ENCODE assay signal across 26 cellular contexts in genomic region chr1:209863766-209864485, GRCh38. TPM values are rescaled to one million over a fixed set of nuclear protein-coding genes. Genes with fewer than 3 reads are reported as not detected.
DNase-seq lines count a peak whose midpoint lies in the region; ATAC-seq, FAIRE-seq and TF ChIP-seq lines count a peak whose summit lies in the region.
"Had no signal": no experiment of that assay in that cellular context is flagged by ENCODE, and none has a peak within 500 bp of the region (broad histone marks: within the 10 kb centered on the region; RNA-seq: fewer than 3 reads in every experiment).

No MANE protein-coding gene starts in this region.

- no peak overlapping the region for H3K4me2 ChIP-seq in SK-N-SH
- H3K4me2 ChIP-seq: A549 had no signal

- no peak for DNase-seq in SK-N-SH
- peak; percentile 38 for DNase-seq in SK-MEL-5 (ENCODE audit: low read depth, low spot score)
- peak; percentile 75 for DNase-seq in islet precursor cell
- DNase-seq in type B pancreatic cell (ENCODE audit: extremely low spot score, unreplicated experiment), result no peak
- no peak for DNase-seq in H54 (ENCODE audit: insufficient read length, low spot score)
- no peak for DNase-seq in NCI-H128 (lab: John Stamatoyannopoulos, UW; ENCODE audit: unreplicated experiment)
- DNase-seq in GM03348 (ENCODE audit: low spot score), result no peak
- DNase-seq: activated CD4-positive, CD25-positive, alpha-beta regulatory T cell; activated naive CD4-positive, alpha-beta T cell treated with anti-CD3 and anti-CD28 coated beads, Interleukin-2, amount 10 ng/mL, durations not matched to agents 7 days and 5 days; amniotic stem cell; CD8-positive, alpha-beta T cell; DMS53; effector CD8-positive, alpha-beta T cell; foreskin fibroblast; GDM1; heart right ventricle; KBM-7; NCI-H1417 treated with DMSO at 0.1 percent for 48 hours; NK-92 treated with Interleukin-12 subunit alpha and Interleukin-12 subunit beta, amount 100 ng/mL, for 24 hours; psoas muscle; SIG-M5; stimulated activated naive CD8-positive, alpha-beta T cell treated with anti-CD3 and anti-CD28 coated beads, Interleukin-15, Interleukin-2, amounts not matched to agents 100 U/mL and 50 U/mL, for 24 hours had no signal

- peak overlapping the region; percentile 18 for H3K4me3 Mint-ChIP-seq in type B pancreatic cell
- H3K4me3 Mint-ChIP-seq: activated naive CD4-positive, alpha-beta T cell treated with anti-CD3 and anti-CD28 coated beads, Interleukin-2, amount 10 ng/mL, durations not matched to agents 7 days and 5 days; CD8-positive, alpha-beta T cell had no signal

- in situ Hi-C loops in SK-MEL-5 (cut with HindIII; ENCODE audit: low pct_unique_long_range_greater_than_20kb, low sequenced_read_pairs), result no loop called here

- H3K27me3 ChIP-seq in SK-N-SH (ENCODE audit: insufficient read depth), result no peaks in the 10 kb centered on the region

- no peaks in the 10 kb centered on the region for H3K79me2 ChIP-seq in SK-N-SH (ENCODE audit: insufficient read depth)

- H3K36me3 Mint-ChIP-seq in type B pancreatic cell, result no peaks in the 10 kb centered on the region
- H3K36me3 Mint-ChIP-seq: activated naive CD4-positive, alpha-beta T cell treated with anti-CD3 and anti-CD28 coated beads, Interleukin-2, amount 10 ng/mL, durations not matched to agents 7 days and 5 days; CD8-positive, alpha-beta T cell had no signal

- no peaks in the 10 kb centered on the region for H3K9me2 ChIP-seq in SK-N-SH

- no peak for TF ChIP-seq EP300 in SK-N-SH (IDR thresholded peaks at IDR 0.05; ENCODE audit: borderline replicate concordance in 1 of 2, low read depth in 1 of 2, low read length in 1 of 2)

- H3K27ac Mint-ChIP-seq in type B pancreatic cell, result no peak overlapping the region
- H3K27ac Mint-ChIP-seq: activated naive CD4-positive, alpha-beta T cell treated with anti-CD3 and anti-CD28 coated beads, Interleukin-2, amount 10 ng/mL, durations not matched to agents 7 days and 5 days; CD8-positive, alpha-beta T cell had no signal

- FAIRE-seq in H54 (lab: Jason Lieb, UNC), result no peak
- FAIRE-seq: A549, colon had no signal

- peaks cover 25% of the 10 kb centered on the region for H3K27me3 Mint-ChIP-seq in type B pancreatic cell

- TF ChIP-seq CTCF in SK-N-SH (IDR thresholded peaks at IDR 0.05), result no peak
- TF ChIP-seq CTCF in type B pancreatic cell (conservative IDR thresholded peaks at IDR 0.05), result no peak

- whole genome bisulfite sequencing in SK-N-SH (ENCODE audit: low lambda C conversion rate), result 82% methylated on average over 4 of the region's 4 CpGs

- H3K4me1 Mint-ChIP-seq in type B pancreatic cell (ENCODE audit: unreplicated experiment), result peaks cover 21% of the 10 kb centered on the region
- H3K4me1 Mint-ChIP-seq: activated naive CD4-positive, alpha-beta T cell treated with anti-CD3 and anti-CD28 coated beads, Interleukin-2, amount 10 ng/mL, durations not matched to agents 7 days and 5 days had no signal

- no peak overlapping the region for H3K9ac ChIP-seq in SK-N-SH

- H2AFZ ChIP-seq in SK-N-SH (ENCODE audit: low read depth), result no peak overlapping the region

- H3K9me3 Mint-ChIP-seq in type B pancreatic cell, result peaks cover 12% of the 10 kb centered on the region
- H3K9me3 Mint-ChIP-seq: activated naive CD4-positive, alpha-beta T cell treated with anti-CD3 and anti-CD28 coated beads, Interleukin-2, amount 10 ng/mL, durations not matched to agents 7 days and 5 days had no signal

- no peaks in the 10 kb centered on the region for H4K20me1 ChIP-seq in SK-N-SH (ENCODE audit: insufficient read depth)

- POLR2A ChIA-PET in SK-N-SH (lab: Yijun Ruan, JAX), result no interaction called here

- H3K4me1 ChIP-seq in SK-N-SH (ENCODE audit: control insufficient read depth in 1 of 2, insufficient read depth in 2 of 2, low read depth in 1 of 2, low read length in 1 of 2), result peaks cover 13 to 15% of the 10 kb centered on the region in 2 experiments
- H3K4me1 ChIP-seq: heart right ventricle, psoas muscle had no signal

- ATAC-seq in SK-N-SH treated with all-trans-retinoic acid at 6 μM for 48 hours, result no peak
- ATAC-seq: A549; CD8-positive, alpha-beta T cell; heart right ventricle; PC-3; psoas muscle; stimulated activated naive CD8-positive, alpha-beta T cell treated with anti-CD3 and anti-CD28 coated beads, Interleukin-15, Interleukin-2, amounts not matched to agents 100 U/mL and 50 U/mL, for 24 hours had no signal

- CTCF ChIA-PET in SK-N-SH (lab: Yijun Ruan, JAX), result interaction anchor here (0.6 to 19.7 kb wide), 8 partner anchors 10 to 448 kb away, joined by 3 to 317 read pairs (median 6); no protein-coding TSS in a partner anchor

- H3K4me3 ChIP-seq in SK-N-SH (ENCODE audit: low read depth in 2 of 2, low read length in 1 of 2), result no peak overlapping the region
- H3K4me3 ChIP-seq: A549, heart right ventricle, psoas muscle had no signal

- TF ChIP-seq POLR2A in H54 (IDR thresholded peaks at IDR 0.05; ENCODE audit: low read depth, low read length), result no peak

- H3K27ac ChIP-seq in SK-N-SH (ENCODE audit: low read depth in 2 of 2, low read length in 1 of 2), result no peak overlapping the region
- H3K27ac ChIP-seq: A549, heart right ventricle, psoas muscle had no signal

- H3K36me3 ChIP-seq in SK-N-SH (replicated peaks in 1 of 2; ENCODE audit: control insufficient read depth in 1 of 2, insufficient read depth in 2 of 2, low read length in 1 of 2), result no peaks in the 10 kb centered on the region
- H3K36me3 ChIP-seq: heart right ventricle had no signal

- H3F3A ChIP-seq in SK-N-SH (replicated peaks; ENCODE audit: insufficient read depth), result peaks cover 5% of the 10 kb centered on the region

- no peaks in the 10 kb centered on the region for H3K9me3 ChIP-seq in SK-N-SH
- H3K9me3 ChIP-seq: A549, psoas muscle had no signal

- no peak for TF ChIP-seq RAD21 in SK-N-SH (IDR thresholded peaks at IDR 0.05; ENCODE audit: low read length)

TF ChIP-seq in SK-N-SH, 30 proteins besides CTCF, POLR2A, EP300 and RAD21:
- TF ChIP-seq NFIC (IDR thresholded peaks at IDR 0.05; ENCODE audit: borderline replicate concordance), result 0 out of 2 replicates have a peak, but pooled peaks have one; percentile 21
- TF ChIP-seq RFX5 (IDR thresholded peaks at IDR 0.05; ENCODE audit: low read length), result no peak

TF ChIP-seq in SK-N-SH treated with all-trans-retinoic acid at 6 μM for 48 hours, 23 proteins besides CTCF, POLR2A, EP300 and RAD21:
- TF ChIP-seq TCF4 (CRISPR knock-in tag; IDR thresholded peaks at IDR 0.05; ENCODE audit: borderline replicate concordance) (no peak), SNAI2 (CRISPR knock-in tag; IDR thresholded peaks at IDR 0.05) (no peak)

RNA-seq across cellular contexts. Expression of gene UTP25, which starts 36.2 kb away (rescaled TPM):
- polyA plus RNA-seq in SK-N-SH (2012; rRNA removed), result 6.3 and 9.3 TPM in 2 replicates
- 6.3 and 7.1 TPM in 2 replicates for polyA plus RNA-seq in SK-N-SH (2012; cell fraction: cytosol; rRNA removed)
- 8.9 and 16.0 TPM in 2 replicates for polyA plus RNA-seq in SK-N-SH (2012; cell fraction: nucleus; rRNA removed)
- total RNA-seq in SK-MEL-5 (2014; rRNA removed; shearing (Covaris generic)), result 17.0 and 18.0 TPM in 2 replicates
- polyA plus RNA-seq in SK-MEL-5 (2015; cell fraction: cytosol; rRNA removed), result 7.9 and 9.9 TPM in 2 replicates
- polyA plus RNA-seq in SK-MEL-5 (2015; cell fraction: nucleus; rRNA removed), result 18.1 and 18.2 TPM in 2 replicates
- total RNA-seq in type B pancreatic cell (ENCODE audit: low replicate concordance), result 8.4 and 9.4 TPM in 2 replicates

RNA-seq across cellular contexts. Expression of gene IRF6, which starts 58.0 kb away (rescaled TPM):
- polyA plus RNA-seq in SK-N-SH (2012; rRNA removed), result 0.94 and 1.6 TPM in 2 replicates
- polyA plus RNA-seq in SK-N-SH (2012; cell fraction: cytosol; rRNA removed), result 0.77 and 1.0 TPM in 2 replicates
- 1.6 and 3.0 TPM in 2 replicates for polyA plus RNA-seq in SK-N-SH (2012; cell fraction: nucleus; rRNA removed)
- not detected in 2 replicates for total RNA-seq in SK-MEL-5 (2014; rRNA removed; shearing (Covaris generic))
- polyA plus RNA-seq in SK-MEL-5 (2015; cell fraction: cytosol; rRNA removed), result 0.01 TPM in 1 of 2 replicates, not detected in the other
- polyA plus RNA-seq in SK-MEL-5 (2015; cell fraction: nucleus; rRNA removed), result not detected in 2 replicates
- 28.2 and 67.4 TPM in 2 replicates for total RNA-seq in type B pancreatic cell (ENCODE audit: low replicate concordance)

Comparison
In these comparisons a context has a peak if more than half of its experiments do, and no peak if none do; other contexts are left out.
1. DNase-seq: peak in SK-MEL-5 (single experiment) and islet precursor cell (single experiment); none in SK-N-SH (single experiment), type B pancreatic cell (single experiment), H54 (single experiment), NCI-H128 (single experiment) and GM03348 (single experiment).
2. RNA of gene IRF6, which starts 58.0 kb away (total RNA-seq): 28.2 to 67.4 TPM in type B pancreatic cell; not detected in SK-MEL-5; every median in the first group is over 10 times any median in the second.